Comparison of ENCODE assay signal across 19 cellular contexts in the genomic region with DNA sequence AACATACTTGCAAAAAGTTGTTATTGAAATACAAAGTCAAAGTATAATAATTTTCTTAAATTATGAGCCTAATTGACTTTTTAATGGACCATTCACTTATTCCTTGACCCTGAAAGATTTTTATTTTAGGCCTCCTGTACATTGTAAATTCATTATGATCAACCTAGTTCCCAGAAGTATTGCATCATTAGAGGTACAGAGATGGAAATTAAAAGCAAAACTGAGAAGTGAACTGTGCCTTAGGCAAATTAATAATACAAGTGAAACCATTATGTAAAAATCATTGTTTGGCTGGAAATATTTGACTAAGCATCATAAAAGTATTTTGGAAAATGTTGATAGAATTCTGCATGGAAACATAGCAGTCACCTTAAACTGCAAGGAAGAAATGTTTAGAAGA.
DNase-seq lines count a peak whose midpoint lies in the region; ATAC-seq, FAIRE-seq and TF ChIP-seq lines count a peak whose summit lies in the region.
"Had no signal": no experiment of that assay in that cellular context is flagged by ENCODE, and none has a peak within 500 bp of the region (broad histone marks: within the 10 kb centered on the region; RNA-seq: fewer than 3 reads in every experiment).

No MANE protein-coding gene starts in this region.

- H3K27me3 ChIP-seq in HepG2 (ENCODE audit: control insufficient read depth in 1 of 2, insufficient read depth in 2 of 2, low read length in 2 of 2) = no peaks in the 10 kb centered on the region
- H3K27me3 ChIP-seq in right lobe of liver = no peaks in the 10 kb centered on the region
- H3K27me3 ChIP-seq in K562 (ENCODE audit: control insufficient read depth in 2 of 2, insufficient read depth in 2 of 2, low read length in 2 of 2) = no peaks in the 10 kb centered on the region
- H3K27me3 ChIP-seq: MG63, uterus had no signal

- no peaks in the 10 kb centered on the region for H3K9me3 ChIP-seq in HepG2 (ENCODE audit: low read length)
- H3K9me3 ChIP-seq in right lobe of liver = no peaks in the 10 kb centered on the region
- H3K9me3 ChIP-seq in K562 (replicated peaks; ENCODE audit: control insufficient read depth, insufficient read depth, low read depth, low read length) = no peaks in the 10 kb centered on the region
- H3K9me3 ChIP-seq: HAP-1, uterus had no signal

- TF ChIP-seq POLR2A in HepG2 (IDR thresholded peaks at IDR 0.05; ENCODE audit: insufficient read depth in 1 of 2, low read depth in 2 of 2, low read length in 2 of 2) (no peak), right lobe of liver (IDR thresholded peaks at IDR 0.05) (no peak), K562 (conservative IDR thresholded peaks at IDR 0.05) (no peak)

- POLR2A ChIA-PET in HepG2 (lab: Yijun Ruan, JAX) (no interaction called here), K562 (lab: Yijun Ruan, JAX) (no interaction called here)

- H2AFZ ChIP-seq in HepG2 (ENCODE audit: low read length) (no peak overlapping the region), K562 (ENCODE audit: low read depth, low read length) (no peak overlapping the region)

- intact Hi-C loops in HepG2 (cut with micrococcal nuclease; ENCODE audit: unreplicated experiment) = no loop called here
- intact Hi-C loops in right lobe of liver (cut with DNase I) = no loop called here
- intact Hi-C loops in K562 (cut with micrococcal nuclease) = no loop called here

- BruUV-seq in HepG2 (replicated peaks; lab: Mats Ljungman, UMichigan) (no TSS peak), K562 (replicated peaks; lab: Mats Ljungman, UMichigan) (no TSS peak)

- in situ Hi-C loops in HepG2 (cut with HindIII; ENCODE audit: extremely low pct_ligation_motif_present, low pct_unique_long_range_greater_than_20kb) = no loop called here
- in situ Hi-C loops in K562 (cut with MboI) = no loop called here

- TF ChIP-seq EP300 in HepG2 (IDR thresholded peaks at IDR 0.05; ENCODE audit: low read depth in 2 of 2, low read length in 2 of 2) (no peak), HepG2 (CRISPR knock-in tag; IDR thresholded peaks at IDR 0.05; ENCODE audit: borderline replicate concordance) (no peak), K562 (IDR thresholded peaks at IDR 0.05; ENCODE audit: low read length) (no peak)

- no peak for TF ChIP-seq CTCF in HepG2 (CRISPR knock-in tag; IDR thresholded peaks at IDR 0.05)
- TF ChIP-seq CTCF in right lobe of liver (IDR thresholded peaks at IDR 0.05) = no peak
- TF ChIP-seq CTCF in K562 (IDR thresholded peaks at IDR 0.05 in 2 of 3, conservative IDR thresholded peaks at IDR 0.05 in 1 of 3; ENCODE audit: insufficient read depth in 2 of 3, low read depth in 1 of 3, low read length in 3 of 3) = no peak

- H3K4me2 ChIP-seq in HepG2 (ENCODE audit: low read depth, low read length) (no peak overlapping the region), K562 (ENCODE audit: insufficient read depth, low read length) (no peak overlapping the region)

- H3K9ac ChIP-seq in HepG2 (ENCODE audit: insufficient read depth, low read depth, low read length) (no peak overlapping the region), K562 (ENCODE audit: insufficient read depth in 1 of 2, low read depth in 2 of 2, low read length in 2 of 2) (no peak overlapping the region)

- no peaks in the 10 kb centered on the region for H3K79me2 ChIP-seq in HepG2 (ENCODE audit: insufficient read depth, low read length)
- H3K79me2 ChIP-seq in K562 (ENCODE audit: control insufficient read depth, insufficient read depth, low read length) = no peaks in the 10 kb centered on the region

- CTCF ChIA-PET in HepG2 (lab: Yijun Ruan, JAX; ENCODE audit: low intra/inter-chr PET ratio, low total read pairs) (no interaction called here), K562 (lab: Yijun Ruan, JAX; ENCODE audit: low intra/inter-chr PET ratio) (no interaction called here)

- H3K36me3 ChIP-seq in HepG2 (replicated peaks in 1 of 2; ENCODE audit: control insufficient read depth in 1 of 2, insufficient read depth in 2 of 2, low read length in 2 of 2) (no peaks in the 10 kb centered on the region), right lobe of liver (no peaks in the 10 kb centered on the region), K562 (ENCODE audit: control insufficient read depth, insufficient read depth, low read length) (no peaks in the 10 kb centered on the region)
- H3K36me3 ChIP-seq: HAP-1, MG63, uterus had no signal

- H3K27ac ChIP-seq in HepG2 (ENCODE audit: extremely low read length, insufficient read depth, low read length) (no peak overlapping the region), right lobe of liver (no peak overlapping the region), K562 (ENCODE audit: extremely low read depth, low read depth, low read length) (no peak overlapping the region)
- H3K27ac ChIP-seq: HL-60 had no signal

- no peak for DNase-seq in HepG2 (ENCODE audit: low spot score)
- no peak for DNase-seq in right lobe of liver
- DNase-seq in K562 (ENCODE audit: extremely low read depth in 1 of 4, low spot score in 3 of 4) = no peak
- DNase-seq in effector CD4-positive, alpha-beta T cell = no peak
- DNase-seq in Ammon's horn (ENCODE audit: low spot score) = no peak
- DNase-seq: activated B cell treated with CpG ODN at 0.5 μM for 24 hours; central memory CD4-positive, alpha-beta T cell; foreskin melanocyte; kidney; MG63; NCI-H1436 treated with DMSO at 0.1 percent for 48 hours; NCI-H524 treated with DMSO at 0.1 percent for 48 hours; T-helper 9 cell; uterus had no signal

- no peaks in the 10 kb centered on the region for H3K9me1 ChIP-seq in K562 (ENCODE audit: control insufficient read depth, insufficient read depth, low read length)

- no peak for ATAC-seq in HepG2
- ATAC-seq in right lobe of liver = no peak
- peak; percentile 60 for ATAC-seq in HG03159 (IDR thresholded peaks at IDR 0.05; ENCODE audit: unreplicated experiment)
- no peak for ATAC-seq in K562
- ATAC-seq in GM19035 (IDR thresholded peaks at IDR 0.05; ENCODE audit: unreplicated experiment) = no peak
- no peak for ATAC-seq in GM21360 (IDR thresholded peaks at IDR 0.05; ENCODE audit: unreplicated experiment)

- H3K4me1 ChIP-seq in HepG2 (ENCODE audit: insufficient read depth, low read length) (no peaks in the 10 kb centered on the region), right lobe of liver (no peaks in the 10 kb centered on the region), K562 (replicated peaks in 1 of 2; ENCODE audit: control insufficient read depth in 2 of 2, insufficient read depth in 2 of 2, low read length in 2 of 2) (no peaks in the 10 kb centered on the region)

- no peaks in the 10 kb centered on the region for H4K20me1 ChIP-seq in HepG2 (ENCODE audit: insufficient read depth, low read length)
- H4K20me1 ChIP-seq in K562 (replicated peaks; ENCODE audit: control insufficient read depth, insufficient read depth, low read length) = no peaks in the 10 kb centered on the region

- H3K4me3 ChIP-seq in HepG2 (replicated peaks in 1 of 3; ENCODE audit: insufficient read depth in 1 of 3, low read depth in 2 of 3, low read length in 3 of 3) = no peak overlapping the region
- H3K4me3 ChIP-seq in right lobe of liver = no peak overlapping the region
- no peak overlapping the region for H3K4me3 ChIP-seq in K562
- H3K4me3 ChIP-seq: HAP-1, MG63, uterus had no signal

- TF ChIP-seq RAD21 in HepG2 (CRISPR knock-in tag; IDR thresholded peaks at IDR 0.05) (no peak), K562 (CRISPR knock-in tag; conservative IDR thresholded peaks at IDR 0.05 in 1 of 2, IDR thresholded peaks at IDR 0.05 in 1 of 2) (no peak)

- no peak for FAIRE-seq in HepG2 (lab: Jason Lieb, UNC)
- FAIRE-seq in K562 (lab: Jason Lieb, UNC) = no peak
- FAIRE-seq: kidney had no signal

TF ChIP-seq in HepG2, 621 proteins besides CTCF, POLR2A, EP300 and RAD21:
- 0 out of 2 replicates have a peak, but pooled peaks have one; percentile 31 for TF ChIP-seq ATF7 (IDR thresholded peaks at IDR 0.05)
- no peak for TF ChIP-seq ATF7 (CRISPR knock-in tag; IDR thresholded peaks at IDR 0.05)
- no peak for TF ChIP-seq ZNF274 (CRISPR knock-in tag; IDR thresholded peaks at IDR 0.05)

TF ChIP-seq in K562, 482 proteins besides CTCF, POLR2A, EP300 and RAD21:
- TF ChIP-seq, protein P1, sequence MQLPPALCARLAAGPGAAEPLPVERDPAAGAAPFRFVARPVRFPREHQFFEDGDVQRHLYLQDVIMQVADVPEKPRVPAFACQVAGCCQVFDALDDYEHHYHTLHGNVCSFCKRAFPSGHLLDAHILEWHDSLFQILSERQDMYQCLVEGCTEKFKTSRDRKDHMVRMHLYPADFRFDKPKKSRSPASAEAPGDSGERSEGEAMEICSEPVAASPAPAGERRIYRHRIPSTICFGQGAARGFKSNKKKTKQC (CRISPR knock-in tag; IDR thresholded peaks at IDR 0.05) = no peak
- TF ChIP-seq, protein P2, sequence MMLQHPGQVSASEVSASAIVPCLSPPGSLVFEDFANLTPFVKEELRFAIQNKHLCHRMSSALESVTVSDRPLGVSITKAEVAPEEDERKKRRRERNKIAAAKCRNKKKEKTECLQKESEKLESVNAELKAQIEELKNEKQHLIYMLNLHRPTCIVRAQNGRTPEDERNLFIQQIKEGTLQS (IDR thresholded peaks at IDR 0.05) = peak; percentile 28
- TF ChIP-seq, protein P2 (CRISPR knock-in tag; conservative IDR thresholded peaks at IDR 0.05) = no peak
- TF ChIP-seq, protein P3, sequence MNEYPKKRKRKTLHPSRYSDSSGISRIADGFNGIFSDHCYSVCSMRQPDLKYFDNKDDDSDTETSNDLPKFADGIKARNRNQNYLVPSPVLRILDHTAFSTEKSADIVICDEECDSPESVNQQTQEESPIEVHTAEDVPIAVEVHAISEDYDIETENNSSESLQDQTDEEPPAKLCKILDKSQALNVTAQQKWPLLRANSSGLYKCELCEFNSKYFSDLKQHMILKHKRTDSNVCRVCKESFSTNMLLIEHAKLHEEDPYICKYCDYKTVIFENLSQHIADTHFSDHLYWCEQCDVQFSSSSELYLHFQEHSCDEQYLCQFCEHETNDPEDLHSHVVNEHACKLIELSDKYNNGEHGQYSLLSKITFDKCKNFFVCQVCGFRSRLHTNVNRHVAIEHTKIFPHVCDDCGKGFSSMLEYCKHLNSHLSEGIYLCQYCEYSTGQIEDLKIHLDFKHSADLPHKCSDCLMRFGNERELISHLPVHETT (CRISPR knock-in tag; conservative IDR thresholded peaks at IDR 0.05 in 1 of 2, IDR thresholded peaks at IDR 0.05 in 1 of 2) = no peak
- TF ChIP-seq CEBPG (CRISPR knock-in tag; IDR thresholded peaks at IDR 0.05) (no peak), CEBPG (tag; conservative IDR thresholded peaks at IDR 0.05 in 1 of 2, IDR thresholded peaks at IDR 0.05 in 1 of 2) (peak; percentile 25 to 68; a peak in 3 of 4 replicates)
